Comparison of ENCODE assay signal across 8 cellular contexts in genomic region chr11:6603287-6604080, GRCh38. TPM values are rescaled to one million over a fixed set of nuclear protein-coding genes. Genes with fewer than 3 reads are reported as not detected.
A peak's percentile ranks its signal among the peaks of the same experiment; 100 is the strongest.
DNase-seq lines count a peak whose midpoint lies in the region; ATAC-seq, FAIRE-seq and TF ChIP-seq lines count a peak whose summit lies in the region.

Gene ILK (plus strand): TSS chr11:6603774. CDS start chr11:6604272, 498 bp downstream.
Gene RRP8 (minus strand): TSS chr11:6603616. CDS start chr11:6603502, 114 bp downstream.

- H2AFZ ChIP-seq in OCI-LY1 (ENCODE audit: low read length) (no peak within 1 kb of the TSS), endothelial cell of umbilical vein (ENCODE audit: low read depth, low read length) (peak within 1 kb of the TSS; percentile 83)

- no peaks in the 10 kb centered on the region for H3K9me3 Mint-ChIP-seq in Calu3 (ENCODE audit: low read depth, unreplicated experiment)

- no peaks in the 10 kb centered on the region for H3K9me1 ChIP-seq in endothelial cell of umbilical vein (replicated peaks; ENCODE audit: control insufficient read depth, extremely low read depth, insufficient read depth, low read length)

- H3K4me3 ChIP-seq in HUES48 (ENCODE audit: low read depth, low read length) = peak within 1 kb of the TSS; percentile 98
- H3K4me3 ChIP-seq in OCI-LY1 (ENCODE audit: low read depth, low read length, poor library complexity, severe bottlenecking) = peak within 1 kb of the TSS; percentile 71
- H3K4me3 ChIP-seq in endothelial cell of umbilical vein (replicated peaks in 1 of 3; ENCODE audit: insufficient read depth in 1 of 3, low read depth in 1 of 3, low read length in 3 of 3) = peak within 1 kb of the TSS; percentile 62 to 97 (median 90)

- no peaks in the 10 kb centered on the region for H3K9me2 ChIP-seq in OCI-LY1 (ENCODE audit: low read depth, low read length)

- POLR2A ChIA-PET in endothelial cell of umbilical vein (lab: Charles Lee) = interaction anchor here (0.8 to 1.4 kb wide), 2 partner anchors 15 to 32 kb away, joined by 3 to 6 read pairs; partner anchors contain the start of gene TPP1

- peaks cover 11% of the 10 kb centered on the region for H3K36me3 Mint-ChIP-seq in Calu3 (ENCODE audit: insufficient read depth, unreplicated experiment)

- H4K20me1 ChIP-seq in OCI-LY1 (ENCODE audit: insufficient read depth, low read length) (no peaks in the 10 kb centered on the region), endothelial cell of umbilical vein (replicated peaks; ENCODE audit: control insufficient read depth, extremely low read depth, insufficient read depth, low read length) (peaks cover 3% of the 10 kb centered on the region)

- peak; percentile 91 for DNase-seq in Calu3
- peak; percentile 83 for DNase-seq in activated CD8-positive, alpha-beta memory T cell treated with anti-CD3 and anti-CD28 coated beads, Interleukin-2, amount 50 U/mL, for 4 hours
- DNase-seq in endothelial cell of umbilical vein (ENCODE audit: low read depth, low spot score) = peak; percentile 93
- peak; percentile 80 for DNase-seq in middle frontal gyrus (ENCODE audit: extremely low spot score, low spot score)
- DNase-seq in stimulated activated CD8-positive, alpha-beta memory T cell treated with anti-CD3 and anti-CD28 coated beads, Interleukin-2, amount 100 ng/mL, for 1 hour (ENCODE audit: low read depth in 2 of 2) = peak; percentile 76

- H3K36me3 ChIP-seq in HUES48 (ENCODE audit: control insufficient read depth, insufficient read depth, low read length) (peaks cover 45% of the 10 kb centered on the region), OCI-LY1 (ENCODE audit: insufficient read depth, low read length) (peaks cover 44% of the 10 kb centered on the region), endothelial cell of umbilical vein (ENCODE audit: control insufficient read depth in 2 of 2, extremely low read depth in 1 of 2, insufficient read depth in 2 of 2, low read length in 2 of 2) (peaks cover 26 to 28% of the 10 kb centered on the region in 2 experiments)

- ATAC-seq in GM21390 (IDR thresholded peaks at IDR 0.05; ENCODE audit: unreplicated experiment) = peak; percentile 75

- H3K9ac ChIP-seq in HUES48 (ENCODE audit: low read depth, low read length) (peak within 1 kb of the TSS; percentile 88), OCI-LY1 (ENCODE audit: low read length) (peak within 1 kb of the TSS; percentile 93), endothelial cell of umbilical vein (replicated peaks; ENCODE audit: extremely low read depth, insufficient read depth, low read length) (peak within 1 kb of the TSS; percentile 79)

- peaks cover 17% of the 10 kb centered on the region for H3K4me1 Mint-ChIP-seq in Calu3 (ENCODE audit: low read depth, unreplicated experiment)

- FAIRE-seq in endothelial cell of umbilical vein (lab: Jason Lieb, UNC) = peak; percentile 89

- TF ChIP-seq POLR2A in endothelial cell of umbilical vein (IDR thresholded peaks at IDR 0.05; ENCODE audit: low read depth, low read length) = peak; percentile 87

- no peaks in the 10 kb centered on the region for H3K9me3 ChIP-seq in HUES48 (ENCODE audit: control insufficient read depth, insufficient read depth, low read length)
- no peaks in the 10 kb centered on the region for H3K9me3 ChIP-seq in OCI-LY1 (ENCODE audit: low read length)
- no peaks in the 10 kb centered on the region for H3K9me3 ChIP-seq in endothelial cell of umbilical vein (replicated peaks; ENCODE audit: control insufficient read depth, insufficient read depth, low read length)

- BruUV-seq in Calu3 (replicated peaks; lab: Mats Ljungman, UMichigan) = no TSS peak
- BruUV-seq in endothelial cell of umbilical vein (replicated peaks; lab: Mats Ljungman, UMichigan) = no TSS peak

- H3K27ac ChIP-seq in HUES48 (ENCODE audit: low read depth, low read length) = peak within 1 kb of the TSS; percentile 82
- H3K27ac ChIP-seq in OCI-LY1 (ENCODE audit: low read depth, low read length, poor library complexity, severe bottlenecking) = peak within 1 kb of the TSS; percentile 58
- H3K27ac ChIP-seq in endothelial cell of umbilical vein (ENCODE audit: insufficient read depth, low read depth, low read length) = peak within 1 kb of the TSS; percentile 83

- peaks cover 30% of the 10 kb centered on the region for H3K4me1 ChIP-seq in HUES48 (ENCODE audit: control insufficient read depth, insufficient read depth, low read length)
- peaks cover 48% of the 10 kb centered on the region for H3K4me1 ChIP-seq in OCI-LY1 (ENCODE audit: insufficient read depth, low read length, severe bottlenecking)
- peaks cover 44% of the 10 kb centered on the region for H3K4me1 ChIP-seq in endothelial cell of umbilical vein (ENCODE audit: control insufficient read depth, extremely low read depth, insufficient read depth, low read length)

- no peak within 1 kb of the TSS for H3K27ac Mint-ChIP-seq in Calu3 (ENCODE audit: unreplicated experiment)

- H3K4me2 ChIP-seq in OCI-LY1 (ENCODE audit: low read length) (peak within 1 kb of the TSS; percentile 90), endothelial cell of umbilical vein (ENCODE audit: insufficient read depth, low read length) (peak within 1 kb of the TSS; percentile 91)

- peaks cover 4% of the 10 kb centered on the region; the same call in 1 of the 2 replicates for H3F3A ChIP-seq in OCI-LY1 (ENCODE audit: insufficient read depth, low read length)

- H3K79me2 ChIP-seq in OCI-LY1 (ENCODE audit: insufficient read depth, low read length) (peaks cover 19% of the 10 kb centered on the region), endothelial cell of umbilical vein (ENCODE audit: control insufficient read depth, insufficient read depth, low read length) (peaks cover 88% of the 10 kb centered on the region)

- TF ChIP-seq CTCF in Calu3 (IDR thresholded peaks at IDR 0.05; ENCODE audit: unreplicated experiment) (no peak), OCI-LY1 (IDR thresholded peaks at IDR 0.05; ENCODE audit: low read length) (no peak), endothelial cell of umbilical vein (IDR thresholded peaks at IDR 0.05; ENCODE audit: extremely low read depth in 1 of 2, insufficient read depth in 1 of 2, low read depth in 1 of 2, low read length in 2 of 2) (no peak)

- intact Hi-C loops in Calu3 (cut with micrococcal nuclease; ENCODE audit: unreplicated experiment) (no loop called here), endothelial cell of umbilical vein (cut with micrococcal nuclease) (loop anchor here (1.0 to 2.0 kb wide), 8 partner anchors 9 to 281 kb away; partner anchors contain the start of genes MRPL17 and TAF10)

- dilution Hi-C loops in endothelial cell of umbilical vein (cut with MboI; ENCODE audit: extremely low pct_ligation_motif_present, low sequenced_read_pairs) = no loop called here

- CTCF ChIA-PET in Calu3 (lab: Charles Lee) = interaction anchor here (1.3 to 1.4 kb wide), 2 partner anchors 64 to 80 kb away, joined by 8 to 10 read pairs; partner anchors contain the start of gene MRPL17
- CTCF ChIA-PET in endothelial cell of umbilical vein (lab: Charles Lee) = interaction anchor here (0.6 to 7.7 kb wide), 23 partner anchors 9 to 225 kb away, joined by 3 to 122 read pairs (median 5); partner anchors contain the start of genes ARFIP2, MRPL17, TAF10 and TIMM10B

- H3K27me3 Mint-ChIP-seq in Calu3 (ENCODE audit: unreplicated experiment) = no peaks in the 10 kb centered on the region

- no peaks in the 10 kb centered on the region for H3K27me3 ChIP-seq in HUES48 (ENCODE audit: control insufficient read depth, insufficient read depth, low read length)
- H3K27me3 ChIP-seq in OCI-LY1 (ENCODE audit: insufficient read depth, low read length) = no peaks in the 10 kb centered on the region
- H3K27me3 ChIP-seq in endothelial cell of umbilical vein (ENCODE audit: control insufficient read depth in 2 of 2, insufficient read depth in 2 of 2, low read length in 2 of 2) = no peaks in the 10 kb centered on the region

- H3K4me3 Mint-ChIP-seq in Calu3 (ENCODE audit: low read depth, unreplicated experiment) = no peak within 1 kb of the TSS

TF ChIP-seq in endothelial cell of umbilical vein, 7 proteins besides CTCF, POLR2A, EP300 and RAD21:
- TF ChIP-seq POLR2AphosphoS5 (IDR thresholded peaks at IDR 0.05; ENCODE audit: insufficient read depth, low read depth, low read length) (peak; percentile 98), EZH2 (IDR thresholded peaks at IDR 0.05; ENCODE audit: borderline replicate concordance, low read depth, low read length, severe bottlenecking) (no peak), MAX (IDR thresholded peaks at IDR 0.05; ENCODE audit: insufficient read depth, insufficient read length) (peak; percentile 59), GATA2 (IDR thresholded peaks at IDR 0.05; ENCODE audit: insufficient read depth, insufficient read length, low read depth, low read length) (no peak), FOS (IDR thresholded peaks at IDR 0.05; ENCODE audit: borderline replicate concordance, insufficient read depth, low read length) (no peak), JUN (IDR thresholded peaks at IDR 0.05; ENCODE audit: borderline replicate concordance, insufficient read depth, insufficient read length, low read depth) (no peak), MYC (IDR thresholded peaks at IDR 0.05; ENCODE audit: low read depth, low read length) (peak; percentile 83)

RNA-seq across cellular contexts. Expression of gene ILK, which starts in this region (rescaled TPM):
- 85.7 and 87.0 TPM in 2 replicates for total RNA-seq in Calu3 (2022)
- total RNA-seq in endothelial cell of umbilical vein = 221 and 233 TPM in 2 replicates
- 296 and 299 TPM in 2 replicates for polyA plus RNA-seq in endothelial cell of umbilical vein
- polyA plus RNA-seq in endothelial cell of umbilical vein (2011; cell fraction: cytosol; rRNA removed) = 264 and 294 TPM in 2 replicates
- 453 and 501 TPM in 2 replicates for polyA plus RNA-seq in endothelial cell of umbilical vein (2011; cell fraction: nucleus; rRNA removed)
- polyA plus RNA-seq in endothelial cell of umbilical vein (2012) = 152 and 160 TPM in 2 replicates
- 221 and 253 TPM in 2 replicates for polyA minus RNA-seq in endothelial cell of umbilical vein
- 85.9 TPM for polyA minus RNA-seq in endothelial cell of umbilical vein (2011; cell fraction: cytosol; rRNA and poly(A)+ RNA removed)
- 81.1 and 90.3 TPM in 2 replicates for polyA minus RNA-seq in endothelial cell of umbilical vein (2011; cell fraction: nucleus; rRNA and poly(A)+ RNA removed)

RNA-seq across cellular contexts. Expression of gene RRP8, which starts in this region (rescaled TPM):
- 17.4 and 22.8 TPM in 2 replicates for total RNA-seq in Calu3 (2022)
- 19.4 and 23.3 TPM in 2 replicates for total RNA-seq in endothelial cell of umbilical vein
- polyA plus RNA-seq in endothelial cell of umbilical vein = 6.4 and 7.2 TPM in 2 replicates
- 10.6 and 12.4 TPM in 2 replicates for polyA plus RNA-seq in endothelial cell of umbilical vein (2011; cell fraction: cytosol; rRNA removed)
- 19.6 and 20.2 TPM in 2 replicates for polyA plus RNA-seq in endothelial cell of umbilical vein (2011; cell fraction: nucleus; rRNA removed)
- polyA plus RNA-seq in endothelial cell of umbilical vein (2012) = 14.6 and 18.5 TPM in 2 replicates
- 8.9 and 14.9 TPM in 2 replicates for polyA minus RNA-seq in endothelial cell of umbilical vein
- 11.8 TPM for polyA minus RNA-seq in endothelial cell of umbilical vein (2011; cell fraction: cytosol; rRNA and poly(A)+ RNA removed)
- polyA minus RNA-seq in endothelial cell of umbilical vein (2011; cell fraction: nucleus; rRNA and poly(A)+ RNA removed) = 15.7 and 17.2 TPM in 2 replicates

Comparison
In these comparisons a context has a peak if more than half of its experiments do, and no peak if none do; other contexts are left out.
1. Peak in every context shown above with its lines: DNase-seq, ATAC-seq, H3K4me3 ChIP-seq and H3K27ac ChIP-seq.